ENCODE assay signal across 19 cellular contexts in genomic region chr5:57054671-57055070, GRCh38.
DNase-seq lines count a peak whose midpoint lies in the region; ATAC-seq and TF ChIP-seq lines count a peak whose summit lies in the region.
"Had no signal": no experiment of that assay in that cellular context is flagged by ENCODE, and none has a peak within 500 bp of the region (broad histone marks: within the 10 kb centered on the region; RNA-seq: fewer than 3 reads in every experiment).

No MANE protein-coding gene starts in this region.

- H3K4me1 ChIP-seq in colonic mucosa: no peaks in the 10 kb centered on the region
- H3K4me1 ChIP-seq in mucosa of descending colon (ENCODE audit: low read depth): peaks cover 13% of the 10 kb centered on the region
- peaks cover 0 to 31% (median 11%) of the 10 kb centered on the region in 4 donors for H3K4me1 ChIP-seq in transverse colon
- H3K4me1 ChIP-seq: A549 had no signal

- intact Hi-C loops in colonic mucosa (cut with DNase I): loop anchor here (2.0 kb wide), 1 partner anchor 22 kb away; no protein-coding TSS in a partner anchor
- intact Hi-C loops in mucosa of descending colon (cut with DNase I, micrococcal nuclease): no loop called here
- intact Hi-C loops in transverse colon (cut with DNase I; ENCODE audit: low total_unique reads): no loop called here

- TF ChIP-seq POLR2A in transverse colon (IDR thresholded peaks at IDR 0.05): no peak

- H3K4me3 ChIP-seq in colonic mucosa (no peak overlapping the region), mucosa of descending colon (no peak overlapping the region), transverse colon (no peak overlapping the region)
- H3K4me3 ChIP-seq: A549, GM23338 had no signal

- no peak for TF ChIP-seq CTCF in colonic mucosa (IDR thresholded peaks at IDR 0.05)
- no peak for TF ChIP-seq CTCF in mucosa of descending colon (IDR thresholded peaks at IDR 0.05)
- TF ChIP-seq CTCF in transverse colon (IDR thresholded peaks at IDR 0.05): no peak

- DNase-seq in HT-29 (ENCODE audit: low spot score) (peak; percentile 55), colonic mucosa (peak; percentile 64), mucosa of descending colon (peak; percentile 58 to 77 (median 58)), transverse colon (peak; percentile 71), NCI-H1930 (lab: John Stamatoyannopoulos, UW) (no peak), OCI-M1 (lab: John Stamatoyannopoulos, UW) (no peak)
- no peak for DNase-seq in activated CD8-positive, alpha-beta memory T cell treated with anti-CD3 and anti-CD28 coated beads for 24 hours
- DNase-seq: AML-193; CD4-positive, alpha-beta T cell; DMS153; DMS79; GDM1; HCEC 1CT; IMR-90 had no signal

- H3K9ac ChIP-seq in colonic mucosa (ENCODE audit: low read depth in 2 of 2, low read length in 2 of 2): peak overlapping the region in 1 of 2 donors; percentile 51

- TF ChIP-seq EP300 in transverse colon (IDR thresholded peaks at IDR 0.05; ENCODE audit: low read depth): peak; percentile 43

- no peaks in the 10 kb centered on the region for H3K36me3 ChIP-seq in colonic mucosa
- no peaks in the 10 kb centered on the region for H3K36me3 ChIP-seq in mucosa of descending colon (ENCODE audit: low read depth)
- H3K36me3 ChIP-seq in transverse colon: no peaks in the 10 kb centered on the region

- ATAC-seq in mucosa of descending colon: peak; percentile 91
- ATAC-seq: A549, GM23338 had no signal

- H3K27me3 ChIP-seq in colonic mucosa: no peaks in the 10 kb centered on the region
- no peaks in the 10 kb centered on the region for H3K27me3 ChIP-seq in transverse colon

- H3K9me3 ChIP-seq in colonic mucosa (no peaks in the 10 kb centered on the region), mucosa of descending colon (no peaks in the 10 kb centered on the region), transverse colon (no peaks in the 10 kb centered on the region)
- H3K9me3 ChIP-seq: A549 had no signal

- in situ Hi-C loops in transverse colon (cut with MboI; ENCODE audit: low pct_ligation_motif_present in 1 of 4, low pct_unique_long_range_greater_than_20kb in 1 of 4, low sequenced_read_pairs in 3 of 4): no loop called here

- WGBS in transverse colon (ENCODE audit: low coverage in 1 of 2), 2 donors: 61 to 83% methylated on average over 1 of the region's 1 CpG

- H3K27ac ChIP-seq in colonic mucosa (peak overlapping the region; percentile 69), transverse colon (peak overlapping the region; percentile 67 to 85 (median 83))
- H3K27ac ChIP-seq: 22Rv1, A549, C4-2B, HL-60 had no signal

Comparison
In these comparisons a context has a peak if more than half of its experiments do, and no peak if none do; other contexts are left out.
1. DNase-seq: peak in HT-29 (single experiment), colonic mucosa (single experiment), mucosa of descending colon (3 of 3) and transverse colon (single experiment); none in activated CD8-positive, alpha-beta memory T cell treated with anti-CD3 and anti-CD28 coated beads for 24 hours (single experiment), NCI-H1930 (0 of 2) and OCI-M1 (single experiment).